ENCODE assay signal across 8 cellular contexts in genomic region chr5:139403787-139404483, GRCh38. TPM values are rescaled to one million over a fixed set of nuclear protein-coding genes. Genes with fewer than 3 reads are reported as not detected.
DNase-seq lines count a peak whose midpoint lies in the region; ATAC-seq, FAIRE-seq and TF ChIP-seq lines count a peak whose summit lies in the region.

TSS of gene SPATA24 (minus strand) at chr5:139404089. CDS start at chr5:139404060, 29 bp downstream.

- no peaks in the 10 kb centered on the region for H3K27me3 ChIP-seq in SU-DHL-6 (ENCODE audit: low read length)
- H3K27me3 ChIP-seq in pancreas = no peaks in the 10 kb centered on the region
- H3K27me3 ChIP-seq in tibial artery = no peaks in the 10 kb centered on the region

- H4K20me1 ChIP-seq in SU-DHL-6 (ENCODE audit: low read depth, low read length) = no peaks in the 10 kb centered on the region

- H3K4me2 ChIP-seq in SU-DHL-6 (ENCODE audit: low read depth, low read length, poor library complexity, severe bottlenecking) = peak within 1 kb of the TSS; percentile 77

- peak within 1 kb of the TSS; percentile 88 for H3K4me3 Mint-ChIP-seq in activated naive CD8-positive, alpha-beta T cell treated with anti-CD3 and anti-CD28 coated beads, Interleukin-2, amount 50 U/mL, for 24 hours

- H2AFZ ChIP-seq in SU-DHL-6 (ENCODE audit: low read depth, low read length, severe bottlenecking) = peak within 1 kb of the TSS; percentile 97

- H3K9me3 ChIP-seq in SU-DHL-6 (ENCODE audit: insufficient read depth, low read length) (no peaks in the 10 kb centered on the region), pancreas (no peaks in the 10 kb centered on the region), tibial artery (no peaks in the 10 kb centered on the region)

- ATAC-seq in HG02763 (IDR thresholded peaks at IDR 0.05; ENCODE audit: unreplicated experiment) (peak; percentile 85), Right ventricle myocardium inferior (peak; percentile 97), pancreas (peak; percentile 96 to 98 (median 98))
- peak; percentile 90 for ATAC-seq in activated naive CD8-positive, alpha-beta T cell treated with anti-CD3 and anti-CD28 coated beads, Interleukin-2, amount 50 U/mL, for 24 hours

- no peaks in the 10 kb centered on the region for H3K9me2 ChIP-seq in SU-DHL-6 (replicated peaks; ENCODE audit: insufficient read depth, low read length)

- peak within 1 kb of the TSS; percentile 99 for H3K27ac Mint-ChIP-seq in activated naive CD8-positive, alpha-beta T cell treated with anti-CD3 and anti-CD28 coated beads, Interleukin-2, amount 50 U/mL, for 24 hours

- no peaks in the 10 kb centered on the region for H3K79me2 ChIP-seq in SU-DHL-6 (ENCODE audit: insufficient read depth, low read length)

- H3K27ac ChIP-seq in SU-DHL-6 (ENCODE audit: low read depth, low read length) (peak within 1 kb of the TSS; percentile 87), pancreas (peak within 1 kb of the TSS; percentile 58 to 90 (median 77)), tibial artery (peak within 1 kb of the TSS; percentile 88 to 90)

- 1% methylated on average over 41 of the region's 41 CpGs for WGBS in pancreas, 2 donors

- DNase-seq in NCI-H1417 (lab: John Stamatoyannopoulos, UW) (peak; percentile 92 to 97 (median 95)), Right ventricle myocardium inferior (ENCODE audit: missing footprints) (peak; percentile 100), pancreas (peak; percentile 94 to 97 (median 95)), tibial artery (peak; percentile 98 to 99)
- peak; percentile 98 for DNase-seq in activated naive CD8-positive, alpha-beta T cell treated with anti-CD3 and anti-CD28 coated beads, Interleukin-2, amount 50 U/mL, for 24 hours

- H3K36me3 ChIP-seq in SU-DHL-6 (ENCODE audit: low read length) (no peaks in the 10 kb centered on the region), pancreas (no peaks in the 10 kb centered on the region), tibial artery (no peaks in the 10 kb centered on the region)

- TF ChIP-seq CTCF in GM12875 (IDR thresholded peaks at IDR 0.05; ENCODE audit: borderline replicate concordance, insufficient read depth, low read depth, low read length) (no peak), SU-DHL-6 (IDR thresholded peaks at IDR 0.05; ENCODE audit: insufficient read depth, low read length, poor library complexity, severe bottlenecking) (no peak), pancreas (IDR thresholded peaks at IDR 0.05) (no peak), tibial artery (IDR thresholded peaks at IDR 0.05) (no peak)

- no peaks in the 10 kb centered on the region for H3K9me3 Mint-ChIP-seq in activated naive CD8-positive, alpha-beta T cell treated with anti-CD3 and anti-CD28 coated beads, Interleukin-2, amount 50 U/mL, for 24 hours

- H3K9ac ChIP-seq in SU-DHL-6 (ENCODE audit: low read length) = peak within 1 kb of the TSS; percentile 56

- peaks cover 2% of the 10 kb centered on the region for H3K36me3 Mint-ChIP-seq in activated naive CD8-positive, alpha-beta T cell treated with anti-CD3 and anti-CD28 coated beads, Interleukin-2, amount 50 U/mL, for 24 hours (ENCODE audit: low read depth)

- FAIRE-seq in pancreas (lab: Jason Lieb, UNC) = no peak

- H3K4me1 ChIP-seq in pancreas (peaks cover 0 to 5% (median 0%) of the 10 kb centered on the region in 3 donors), tibial artery (peaks cover 0 to 15% (median 10%) of the 10 kb centered on the region in 4 donors)

- peaks cover 6% of the 10 kb centered on the region for H3F3A ChIP-seq in SU-DHL-6 (ENCODE audit: insufficient read depth)

- H3K27me3 Mint-ChIP-seq in activated naive CD8-positive, alpha-beta T cell treated with anti-CD3 and anti-CD28 coated beads, Interleukin-2, amount 50 U/mL, for 24 hours = no peaks in the 10 kb centered on the region

- intact Hi-C loops in Right ventricle myocardium inferior (cut with DNase I) (no loop called here), pancreas (cut with DNase I) (no loop called here), tibial artery (cut with DNase I; ENCODE audit: low total_unique reads) (no loop called here)

- H3K4me3 ChIP-seq in GM12875 (ENCODE audit: low read depth, low read length) (peak within 1 kb of the TSS; percentile 64), SU-DHL-6 (ENCODE audit: insufficient read depth, low read length, poor library complexity, severe bottlenecking) (peak within 1 kb of the TSS; percentile 59), pancreas (peak within 1 kb of the TSS; percentile 37 to 54 (median 50)), tibial artery (peak within 1 kb of the TSS; percentile 54 to 59)

- peaks cover 42% of the 10 kb centered on the region for H3K4me1 Mint-ChIP-seq in activated naive CD8-positive, alpha-beta T cell treated with anti-CD3 and anti-CD28 coated beads, Interleukin-2, amount 50 U/mL, for 24 hours

RNA-seq across cellular contexts. Expression of gene SPATA24, which starts in this region (rescaled TPM):
- 17.2 TPM for total RNA-seq in Right ventricle myocardium inferior
- total RNA-seq in pancreas = 1 to 10 TPM; 1.8 to 3.5 (median 3.1) TPM
- polyA plus RNA-seq in pancreas = 1 to 10 TPM; 4.6 to 9.8 TPM

Comparison
In these comparisons a context has a peak if more than half of its experiments do, and no peak if none do; other contexts are left out.
1. Peak in every context shown above with its lines: DNase-seq, ATAC-seq, H3K4me3 ChIP-seq and H3K27ac ChIP-seq.